ENCODE assay signal across 21 cellular contexts in genomic region chr12:20885552-20885951, GRCh38.
DNase-seq lines count a peak whose midpoint lies in the region; ATAC-seq, FAIRE-seq and TF ChIP-seq lines count a peak whose summit lies in the region.
"Had no signal": no experiment of that assay in that cellular context is flagged by ENCODE, and none has a peak within 500 bp of the region (broad histone marks: within the 10 kb centered on the region; RNA-seq: fewer than 3 reads in every experiment).

No MANE protein-coding gene starts in this region.

- H3K27me3 Mint-ChIP-seq in natural killer cell (ENCODE audit: low read depth in 2 of 2), result no peaks in the 10 kb centered on the region
- H3K27me3 Mint-ChIP-seq: B cell had no signal

- no peak overlapping the region for H3K27ac Mint-ChIP-seq in natural killer cell
- H3K27ac Mint-ChIP-seq: B cell; CD8-positive, alpha-beta T cell; HFFc6 had no signal

- peak overlapping the region; percentile 31 for H3K27ac ChIP-seq in epithelial cell of prostate
- H3K27ac ChIP-seq: 22Rv1; BLaER1 treated with 17β-estradiol and CSF1 and Interleukin-3, amounts not matched to agents 10 nM and 100 nM; HL-60 had no signal

- H3K9me3 Mint-ChIP-seq in natural killer cell, result peaks cover 13 to 21% of the 10 kb centered on the region in 2 donors

- no peak for TF ChIP-seq CTCF in D721Med (IDR thresholded peaks at IDR 0.05; ENCODE audit: insufficient read depth, missing control alignments)
- TF ChIP-seq CTCF in natural killer cell (IDR thresholded peaks at IDR 0.05), result no peak

- ATAC-seq in SK-N-SH treated with all-trans-retinoic acid at 6 μM for 48 hours (no peak), natural killer cell (no peak)
- ATAC-seq: CD8-positive, alpha-beta T cell; HCT116; K562 had no signal

- FAIRE-seq in D721Med (lab: Jason Lieb, UNC), result peak; percentile 70
- FAIRE-seq: HTR-8/SVneo, K562 had no signal

- no peaks in the 10 kb centered on the region for H3K4me1 Mint-ChIP-seq in natural killer cell
- H3K4me1 Mint-ChIP-seq: B cell had no signal

- intact Hi-C loops in natural killer cell (cut with micrococcal nuclease), result no loop called here

- no peaks in the 10 kb centered on the region for H3K36me3 Mint-ChIP-seq in natural killer cell
- H3K36me3 Mint-ChIP-seq: CD8-positive, alpha-beta T cell had no signal

- no peak overlapping the region for H3K4me3 Mint-ChIP-seq in natural killer cell
- H3K4me3 Mint-ChIP-seq: B cell; CD8-positive, alpha-beta T cell; HFFc6 had no signal

- peak; percentile 17 for DNase-seq in DMS53 (lab: John Stamatoyannopoulos, UW)
- DNase-seq in DMS53 treated with DMSO at 0.1 percent for 48 hours (lab: John Stamatoyannopoulos, UW; ENCODE audit: unreplicated experiment), result no peak
- DNase-seq in D721Med (ENCODE audit: insufficient read length, low spot score), result no peak
- DNase-seq in epithelial cell of prostate (ENCODE audit: low read depth, low spot score), result no peak
- DNase-seq in Ammon's horn (ENCODE audit: low spot score), result no peak
- no peak for DNase-seq in natural killer cell
- DNase-seq: CD8-positive, alpha-beta T cell; DMS79 treated with DMSO at 0.1 percent for 48 hours; GF-D8; GOT3; H7; HFFc6; IMR-90 had no signal

TF ChIP-seq in SK-N-SH treated with all-trans-retinoic acid at 6 μM for 48 hours, 23 proteins besides CTCF, POLR2A, EP300 and RAD21:
- TF ChIP-seq PPARA (CRISPR knock-in tag; IDR thresholded peaks at IDR 0.05; ENCODE audit: borderline replicate concordance), result no peak
- no peak for TF ChIP-seq ARNTL (CRISPR knock-in tag; IDR thresholded peaks at IDR 0.05; ENCODE audit: borderline replicate concordance, low read depth)
- TF ChIP-seq BACH2 (CRISPR knock-in tag; IDR thresholded peaks at IDR 0.05; ENCODE audit: borderline replicate concordance), result no peak
- no peak for TF ChIP-seq ZFP30 (CRISPR knock-in tag; IDR thresholded peaks at IDR 0.05)
- no peak for TF ChIP-seq CSDC2 (CRISPR knock-in tag; IDR thresholded peaks at IDR 0.05)
- TF ChIP-seq ZNF8 (CRISPR knock-in tag; IDR thresholded peaks at IDR 0.05), result no peak
- no peak for TF ChIP-seq TOX (CRISPR knock-in tag; IDR thresholded peaks at IDR 0.05; ENCODE audit: borderline replicate concordance)
- TF ChIP-seq TSHZ2 (CRISPR knock-in tag; IDR thresholded peaks at IDR 0.05), result no peak
- no peak for TF ChIP-seq OSR1 (CRISPR knock-in tag; IDR thresholded peaks at IDR 0.05)
- no peak for TF ChIP-seq ZNF70 (CRISPR knock-in tag; IDR thresholded peaks at IDR 0.05)
- TF ChIP-seq ISL1 (CRISPR knock-in tag; IDR thresholded peaks at IDR 0.05), result no peak
- TF ChIP-seq SNAI2 (CRISPR knock-in tag; IDR thresholded peaks at IDR 0.05), result no peak
- no peak for TF ChIP-seq GLIS3 (CRISPR knock-in tag; IDR thresholded peaks at IDR 0.05)
- no peak for TF ChIP-seq ESRRG (CRISPR knock-in tag; IDR thresholded peaks at IDR 0.05)
- TF ChIP-seq PATZ1 (CRISPR knock-in tag; IDR thresholded peaks at IDR 0.05; ENCODE audit: borderline replicate concordance), result no peak
- no peak for TF ChIP-seq ZFP3 (CRISPR knock-in tag; IDR thresholded peaks at IDR 0.05)
- no peak for TF ChIP-seq CSRNP3 (CRISPR knock-in tag; IDR thresholded peaks at IDR 0.05)
- TF ChIP-seq TCF4 (CRISPR knock-in tag; IDR thresholded peaks at IDR 0.05; ENCODE audit: borderline replicate concordance), result no peak
- no peak for TF ChIP-seq POU6F1 (CRISPR knock-in tag; IDR thresholded peaks at IDR 0.05; ENCODE audit: borderline replicate concordance, low read depth)
